8 cellular contexts compared by ENCODE assay signal in genomic region chr12:125983094-125983783, GRCh38.
DNase-seq lines count a peak whose midpoint lies in the region; ATAC-seq, FAIRE-seq and TF ChIP-seq lines count a peak whose summit lies in the region.

No MANE protein-coding gene starts in this region.

- H3K36me3 ChIP-seq in K562 (ENCODE audit: control insufficient read depth, insufficient read depth, low read length) (no peaks in the 10 kb centered on the region), stomach (no peaks in the 10 kb centered on the region)

- ATAC-seq in K562 (peak; percentile 70), GM19452 (IDR thresholded peaks at IDR 0.05; ENCODE audit: unreplicated experiment) (no peak), HG02798 (IDR thresholded peaks at IDR 0.05; ENCODE audit: poor library complexity, unreplicated experiment) (no peak)

- POLR2A ChIA-PET in K562 (lab: Yijun Ruan, JAX) = no interaction called here

- 9% methylated on average over 19 of the region's 24 CpGs for WGBS in K562 (ENCODE audit: insufficient coverage, low coverage, missing lambda C conversion rate)
- WGBS in stomach, 5 donors = 4 to 5% (median 4%) methylated on average over 18 to 24 of the region's 24 CpGs

- no peak for TF ChIP-seq CTCF in NB4 (IDR thresholded peaks at IDR 0.05; ENCODE audit: low read depth, low read length)
- TF ChIP-seq CTCF in K562 (IDR thresholded peaks at IDR 0.05 in 2 of 3, conservative IDR thresholded peaks at IDR 0.05 in 1 of 3; ENCODE audit: insufficient read depth in 2 of 3, low read depth in 1 of 3, low read length in 3 of 3) = no peak
- TF ChIP-seq CTCF in stomach (IDR thresholded peaks at IDR 0.05) = no peak

- peak; percentile 8 for DNase-seq in NB4 (ENCODE audit: low read depth)
- DNase-seq in K562 (ENCODE audit: extremely low read depth in 1 of 4, low spot score in 3 of 4) = peak; percentile 9 to 13 (median 12)
- DNase-seq in kidney tubule cell (ENCODE audit: low spot score) = peak; percentile 75
- peak; percentile 25 for DNase-seq in stomach
- no peak for DNase-seq in NCI-H1092 treated with DMSO at 0.1 percent for 48 hours (lab: John Stamatoyannopoulos, UW)
- no peak for DNase-seq in HuH-7 (ENCODE audit: low spot score)

- TF ChIP-seq POLR2A in NB4 (IDR thresholded peaks at IDR 0.05; ENCODE audit: extremely low read depth, insufficient read length) = no peak
- TF ChIP-seq POLR2A in K562 (conservative IDR thresholded peaks at IDR 0.05) = no peak
- no peak for TF ChIP-seq POLR2A in stomach (IDR thresholded peaks at IDR 0.05)

- FAIRE-seq in K562 (lab: Jason Lieb, UNC) = no peak

- TF ChIP-seq RAD21 in K562 (CRISPR knock-in tag; conservative IDR thresholded peaks at IDR 0.05 in 1 of 2, IDR thresholded peaks at IDR 0.05 in 1 of 2) = no peak

- no peak overlapping the region for H3K27ac ChIP-seq in K562 (ENCODE audit: extremely low read depth, low read depth, low read length)
- H3K27ac ChIP-seq in stomach = peak overlapping the region in 1 of 5 donors; percentile 38

- no peaks in the 10 kb centered on the region for H3K9me1 ChIP-seq in K562 (ENCODE audit: control insufficient read depth, insufficient read depth, low read length)

- H4K20me1 ChIP-seq in K562 (replicated peaks; ENCODE audit: control insufficient read depth, insufficient read depth, low read length) = no peaks in the 10 kb centered on the region

- H3K4me1 ChIP-seq in K562 (replicated peaks in 1 of 2; ENCODE audit: control insufficient read depth in 2 of 2, insufficient read depth in 2 of 2, low read length in 2 of 2) (no peaks in the 10 kb centered on the region), stomach (peaks cover 0 to 20% (median 11%) of the 10 kb centered on the region in 4 donors)

- H3K79me2 ChIP-seq in K562 (ENCODE audit: control insufficient read depth, insufficient read depth, low read length) = no peaks in the 10 kb centered on the region

- TF ChIP-seq EP300 in K562 (IDR thresholded peaks at IDR 0.05; ENCODE audit: low read length) (no peak), stomach (IDR thresholded peaks at IDR 0.05) (no peak)

- no peak overlapping the region for H3K9ac ChIP-seq in K562 (ENCODE audit: insufficient read depth in 1 of 2, low read depth in 2 of 2, low read length in 2 of 2)

- no peak overlapping the region for H3K4me2 ChIP-seq in K562 (ENCODE audit: insufficient read depth, low read length)

- H3K27me3 ChIP-seq in K562 (ENCODE audit: control insufficient read depth in 2 of 2, insufficient read depth in 2 of 2, low read length in 2 of 2) (no peaks in the 10 kb centered on the region), stomach (peaks cover 0 to 56% (median 21%) of the 10 kb centered on the region in 3 donors)

- BruUV-seq in K562 (replicated peaks; lab: Mats Ljungman, UMichigan) = no TSS peak

- CTCF ChIA-PET in K562 (lab: Yijun Ruan, JAX; ENCODE audit: low intra/inter-chr PET ratio) = no interaction called here

- in situ Hi-C loops in K562 (cut with MboI) = no loop called here

- H3K4me3 ChIP-seq in NB4 (ENCODE audit: low read depth, low read length) (no peak overlapping the region), K562 (no peak overlapping the region), stomach (peak overlapping the region; percentile 30 to 44 (median 38))

- H3K9me3 ChIP-seq in K562 (replicated peaks; ENCODE audit: control insufficient read depth, insufficient read depth, low read depth, low read length) (no peaks in the 10 kb centered on the region), stomach (peaks cover 0 to 4% (median 0%) of the 10 kb centered on the region in 4 donors)

- no peak overlapping the region for H2AFZ ChIP-seq in K562 (ENCODE audit: low read depth, low read length)

- intact Hi-C loops in K562 (cut with micrococcal nuclease) = no loop called here
- intact Hi-C loops in stomach (cut with DNase I; ENCODE audit: low total_unique reads) = no loop called here

TF ChIP-seq in K562, 482 proteins besides CTCF, POLR2A, EP300 and RAD21:
- TF ChIP-seq MCM2 (IDR thresholded peaks at IDR 0.05; ENCODE audit: low read depth) (no peak), MEIS2 (IDR thresholded peaks at IDR 0.05; ENCODE audit: partially characterized antibody) (no peak), NRF1 (conservative IDR thresholded peaks at IDR 0.05 in 1 of 2, IDR thresholded peaks at IDR 0.05 in 1 of 2) (no peak), SRSF9 (IDR thresholded peaks at IDR 0.05; ENCODE audit: borderline replicate concordance, low read depth, low read length) (no peak)

Comparison
In these comparisons a context has a peak if more than half of its experiments do, and no peak if none do; other contexts are left out.
1. DNase-seq: peak in NB4 (single experiment), K562 (4 of 4), kidney tubule cell (single experiment) and stomach (single experiment); none in NCI-H1092 treated with DMSO at 0.1 percent for 48 hours (single experiment) and HuH-7 (single experiment).
2. H3K4me3 ChIP-seq: peak in stomach (4 of 4); none in NB4 (single experiment) and K562 (single experiment).